In genomic region chr7:8594115-8594514, GRCh38 we compare ENCODE assay signal across 1 cellular context.
TF ChIP-seq lines count a peak whose summit lies in the region.

No MANE protein-coding gene starts in this region.

TF ChIP-seq in HepG2, 621 proteins besides CTCF, POLR2A, EP300 and RAD21 (continued from another document):
- no peak for TF ChIP-seq ZUFSP (CRISPR knock-in tag; IDR thresholded peaks at IDR 0.05; ENCODE audit: borderline replicate concordance)
- TF ChIP-seq ZBTB8A (CRISPR knock-in tag; IDR thresholded peaks at IDR 0.05; ENCODE audit: borderline replicate concordance, low read depth), result no peak
- 0 out of 2 replicates have a peak, but pooled peaks have one; percentile 28 for TF ChIP-seq GATAD2A (CRISPR knock-in tag; IDR thresholded peaks at IDR 0.05)
